ENCODE assay signal across 8 cellular contexts in the genomic region with DNA sequence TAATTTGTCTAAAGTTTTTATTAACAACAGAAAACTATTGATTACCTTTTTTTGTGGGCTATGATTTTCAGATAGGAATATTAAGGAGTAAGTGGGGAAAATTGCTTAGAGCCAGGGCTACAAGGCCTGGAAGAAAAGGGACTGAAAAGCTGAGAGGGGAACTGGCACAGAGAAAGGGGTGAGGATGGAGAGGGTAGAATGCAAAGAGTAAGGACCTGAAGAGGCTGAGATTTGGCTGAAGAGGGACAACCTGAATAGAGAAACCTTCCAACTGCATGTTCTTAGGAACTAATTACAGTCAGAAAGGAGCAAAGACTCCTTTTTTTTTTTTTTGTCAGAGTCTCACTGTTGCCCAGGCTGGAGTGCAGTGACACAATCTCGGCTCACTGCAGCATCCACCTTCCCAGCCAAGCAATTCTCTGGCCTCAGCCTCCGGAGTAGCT. TPM values are rescaled to one million over a fixed set of nuclear protein-coding genes. Genes with fewer than 3 reads are reported as not detected.
A peak's percentile ranks its signal among the peaks of the same experiment; 100 is the strongest.
DNase-seq lines count a peak whose midpoint lies in the region; ATAC-seq and TF ChIP-seq lines count a peak whose summit lies in the region.

No MANE protein-coding gene starts in this region.

- peaks cover 13 to 50% (median 33%) of the 10 kb centered on the region in 4 donors for H3K4me1 Mint-ChIP-seq in CD4-positive, CD25-positive, alpha-beta regulatory T cell

- H3K79me2 ChIP-seq in MM.1S (ENCODE audit: low read length): no peaks in the 10 kb centered on the region
- H3K79me2 ChIP-seq in neural cell (replicated peaks; ENCODE audit: insufficient read depth, low read length): no peaks in the 10 kb centered on the region

- H3K4me3 Mint-ChIP-seq in CD4-positive, CD25-positive, alpha-beta regulatory T cell: peak overlapping the region; percentile 95 to 100 (median 98)

- peaks cover 0 to 13% (median 0%) of the 10 kb centered on the region in 7 donors for H3K9me3 Mint-ChIP-seq in CD4-positive, CD25-positive, alpha-beta regulatory T cell

- H3K9me2 ChIP-seq in MM.1S (replicated peaks; ENCODE audit: insufficient read depth, low read length): no peaks in the 10 kb centered on the region
- H3K9me2 ChIP-seq in neural cell (ENCODE audit: insufficient read depth, low read length): no peaks in the 10 kb centered on the region

- H3K4me2 ChIP-seq in MM.1S (ENCODE audit: low read depth, low read length): peak overlapping the region; percentile 94
- peak overlapping the region; percentile 29 for H3K4me2 ChIP-seq in neural cell (ENCODE audit: low read length)

- no peak for ATAC-seq in CD4-positive, CD25-positive, alpha-beta regulatory T cell (ENCODE audit: low read depth in 2 of 2)
- no peak for ATAC-seq in HG02798 (IDR thresholded peaks at IDR 0.05; ENCODE audit: poor library complexity, unreplicated experiment)

- peaks cover 10% of the 10 kb centered on the region for H3K36me3 Mint-ChIP-seq in CD4-positive, CD25-positive, alpha-beta regulatory T cell

- no peak for DNase-seq in CD4-positive, CD25-positive, alpha-beta regulatory T cell
- no peak for DNase-seq in MM.1S
- DNase-seq in colonic mucosa: no peak
- DNase-seq in T-helper 9 cell: no peak
- no peak for DNase-seq in NCI-H1694 treated with DMSO at 0.1 percent for 48 hours (lab: John Stamatoyannopoulos, UW)
- no peak for DNase-seq in OCI-M1 (lab: John Stamatoyannopoulos, UW)

- no peak for TF ChIP-seq RAD21 in neural cell (conservative IDR thresholded peaks at IDR 0.05)

- H3F3A ChIP-seq in MM.1S (ENCODE audit: insufficient read depth, low read length): peaks cover 15% of the 10 kb centered on the region
- H3F3A ChIP-seq in neural cell (ENCODE audit: insufficient read depth, low read length, poor library complexity, severe bottlenecking): no peaks in the 10 kb centered on the region

- intact Hi-C loops in colonic mucosa (cut with DNase I): no loop called here

- peak overlapping the region; percentile 99 to 100 (median 100) for H3K27ac Mint-ChIP-seq in CD4-positive, CD25-positive, alpha-beta regulatory T cell

- peaks cover 34% of the 10 kb centered on the region for H3K4me1 ChIP-seq in CD4-positive, CD25-positive, alpha-beta regulatory T cell (ENCODE audit: control insufficient read depth, insufficient read depth, low read length, poor library complexity, severe bottlenecking)
- H3K4me1 ChIP-seq in MM.1S (ENCODE audit: low read length): peaks cover 15% of the 10 kb centered on the region
- H3K4me1 ChIP-seq in colonic mucosa: peaks cover 7% of the 10 kb centered on the region

- H3K27ac ChIP-seq in CD4-positive, CD25-positive, alpha-beta regulatory T cell (ENCODE audit: insufficient read depth, low read length, poor library complexity, severe bottlenecking): peak overlapping the region; percentile 96
- H3K27ac ChIP-seq in MM.1S (ENCODE audit: low read length) (peak overlapping the region; percentile 83), colonic mucosa (peak overlapping the region; percentile 94), neural cell (ENCODE audit: low read length) (peak overlapping the region; percentile 47)

- H3K9me3 ChIP-seq in CD4-positive, CD25-positive, alpha-beta regulatory T cell (ENCODE audit: control insufficient read depth in 2 of 2, low read length in 2 of 2): no peaks in the 10 kb centered on the region
- H3K9me3 ChIP-seq in MM.1S (replicated peaks; ENCODE audit: insufficient read depth, low read length) (no peaks in the 10 kb centered on the region), colonic mucosa (no peaks in the 10 kb centered on the region), neural cell (ENCODE audit: low read length) (no peaks in the 10 kb centered on the region)

- TF ChIP-seq EP300 in neural cell (conservative IDR thresholded peaks at IDR 0.05; ENCODE audit: poor library complexity, severe bottlenecking): no peak

- H3K9ac ChIP-seq in MM.1S (ENCODE audit: low read length) (peak overlapping the region; percentile 80), colonic mucosa (ENCODE audit: low read depth in 2 of 2, low read length in 2 of 2) (peak overlapping the region; percentile 52 to 79), neural cell (ENCODE audit: low read length) (peak overlapping the region; percentile 37)

- no peak for TF ChIP-seq CTCF in MM.1S (IDR thresholded peaks at IDR 0.05; ENCODE audit: low read length)
- no peak for TF ChIP-seq CTCF in colonic mucosa (IDR thresholded peaks at IDR 0.05)
- TF ChIP-seq CTCF in neural cell (IDR thresholded peaks at IDR 0.05; ENCODE audit: poor library complexity, severe bottlenecking): no peak

- H3K27me3 ChIP-seq in CD4-positive, CD25-positive, alpha-beta regulatory T cell (ENCODE audit: control insufficient read depth, insufficient read depth, low read length): no peaks in the 10 kb centered on the region
- H3K27me3 ChIP-seq in MM.1S (replicated peaks; ENCODE audit: insufficient read depth, low read length): no peaks in the 10 kb centered on the region
- no peaks in the 10 kb centered on the region for H3K27me3 ChIP-seq in colonic mucosa
- no peaks in the 10 kb centered on the region for H3K27me3 ChIP-seq in neural cell (ENCODE audit: insufficient read depth, low read depth, low read length)

- no peaks in the 10 kb centered on the region for H4K20me1 ChIP-seq in MM.1S (ENCODE audit: insufficient read depth, low read length)
- H4K20me1 ChIP-seq in neural cell (ENCODE audit: insufficient read depth): no peaks in the 10 kb centered on the region

- peak overlapping the region; percentile 96 for H3K4me3 ChIP-seq in CD4-positive, CD25-positive, alpha-beta regulatory T cell (ENCODE audit: low read depth, low read length)
- H3K4me3 ChIP-seq in MM.1S (ENCODE audit: low read length): peak overlapping the region; percentile 60
- peak overlapping the region; percentile 27 for H3K4me3 ChIP-seq in colonic mucosa
- peak overlapping the region; percentile 60 for H3K4me3 ChIP-seq in neural cell (ENCODE audit: low read length)

- peaks cover 4% of the 10 kb centered on the region for H3K27me3 Mint-ChIP-seq in CD4-positive, CD25-positive, alpha-beta regulatory T cell

- no peaks in the 10 kb centered on the region for H3K36me3 ChIP-seq in CD4-positive, CD25-positive, alpha-beta regulatory T cell (ENCODE audit: control insufficient read depth, insufficient read depth, low read length)
- H3K36me3 ChIP-seq in MM.1S (replicated peaks; ENCODE audit: insufficient read depth, low read length) (no peaks in the 10 kb centered on the region), colonic mucosa (no peaks in the 10 kb centered on the region), neural cell (ENCODE audit: insufficient read depth, low read length) (no peaks in the 10 kb centered on the region)

- H2AFZ ChIP-seq in MM.1S (ENCODE audit: low read length) (peak overlapping the region; percentile 41), neural cell (ENCODE audit: low read depth, low read length) (no peak overlapping the region)

TF ChIP-seq in neural cell, 6 proteins besides CTCF, POLR2A, EP300 and RAD21:
- TF ChIP-seq TAF1 (IDR thresholded peaks at IDR 0.05; ENCODE audit: low read depth) (no peak), MXI1 (conservative IDR thresholded peaks at IDR 0.05; ENCODE audit: poor library complexity, severe bottlenecking) (no peak), POLR2AphosphoS5 (IDR thresholded peaks at IDR 0.05) (no peak), SMC3 (conservative IDR thresholded peaks at IDR 0.05; ENCODE audit: poor library complexity) (no peak), EZH2 (IDR thresholded peaks at IDR 0.05; ENCODE audit: borderline replicate concordance, insufficient read depth, low read length, poor library complexity, severe bottlenecking) (no peak)
- TF ChIP-seq, protein P1, sequence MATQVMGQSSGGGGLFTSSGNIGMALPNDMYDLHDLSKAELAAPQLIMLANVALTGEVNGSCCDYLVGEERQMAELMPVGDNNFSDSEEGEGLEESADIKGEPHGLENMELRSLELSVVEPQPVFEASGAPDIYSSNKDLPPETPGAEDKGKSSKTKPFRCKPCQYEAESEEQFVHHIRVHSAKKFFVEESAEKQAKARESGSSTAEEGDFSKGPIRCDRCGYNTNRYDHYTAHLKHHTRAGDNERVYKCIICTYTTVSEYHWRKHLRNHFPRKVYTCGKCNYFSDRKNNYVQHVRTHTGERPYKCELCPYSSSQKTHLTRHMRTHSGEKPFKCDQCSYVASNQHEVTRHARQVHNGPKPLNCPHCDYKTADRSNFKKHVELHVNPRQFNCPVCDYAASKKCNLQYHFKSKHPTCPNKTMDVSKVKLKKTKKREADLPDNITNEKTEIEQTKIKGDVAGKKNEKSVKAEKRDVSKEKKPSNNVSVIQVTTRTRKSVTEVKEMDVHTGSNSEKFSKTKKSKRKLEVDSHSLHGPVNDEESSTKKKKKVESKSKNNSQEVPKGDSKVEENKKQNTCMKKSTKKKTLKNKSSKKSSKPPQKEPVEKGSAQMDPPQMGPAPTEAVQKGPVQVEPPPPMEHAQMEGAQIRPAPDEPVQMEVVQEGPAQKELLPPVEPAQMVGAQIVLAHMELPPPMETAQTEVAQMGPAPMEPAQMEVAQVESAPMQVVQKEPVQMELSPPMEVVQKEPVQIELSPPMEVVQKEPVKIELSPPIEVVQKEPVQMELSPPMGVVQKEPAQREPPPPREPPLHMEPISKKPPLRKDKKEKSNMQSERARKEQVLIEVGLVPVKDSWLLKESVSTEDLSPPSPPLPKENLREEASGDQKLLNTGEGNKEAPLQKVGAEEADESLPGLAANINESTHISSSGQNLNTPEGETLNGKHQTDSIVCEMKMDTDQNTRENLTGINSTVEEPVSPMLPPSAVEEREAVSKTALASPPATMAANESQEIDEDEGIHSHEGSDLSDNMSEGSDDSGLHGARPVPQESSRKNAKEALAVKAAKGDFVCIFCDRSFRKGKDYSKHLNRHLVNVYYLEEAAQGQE (IDR thresholded peaks at IDR 0.05; ENCODE audit: borderline replicate concordance): no peak

RNA-seq across cellular contexts. Expression of a gene that starts 16.7 kb away (rescaled TPM):
- 35.9 TPM for total RNA-seq in CD4-positive, CD25-positive, alpha-beta regulatory T cell
- 10 to 100 TPM in 3 of 4 donors, 1 to 10 TPM in 1; 9.7 to 14.5 (median 12.2) TPM for polyA plus RNA-seq in CD4-positive, CD25-positive, alpha-beta regulatory T cell
- total RNA-seq in colonic mucosa: 10 to 100 TPM; 17.8 to 27.8 TPM
- polyA plus RNA-seq in neural cell: 33.8 and 35.3 TPM in 2 replicates
- 28.9 and 29.7 TPM in 2 replicates for polyA minus RNA-seq in neural cell

RNA-seq across cellular contexts. Expression of a gene that starts 25.6 kb away (rescaled TPM):
- total RNA-seq in CD4-positive, CD25-positive, alpha-beta regulatory T cell: not detected
- polyA plus RNA-seq in CD4-positive, CD25-positive, alpha-beta regulatory T cell: under 1 TPM in 1 of 4 donors, not detected in 3; 0.33 TPM
- not detected for total RNA-seq in colonic mucosa
- not detected in 2 replicates for polyA plus RNA-seq in neural cell
- polyA minus RNA-seq in neural cell: not detected in 2 replicates

RNA-seq across cellular contexts. Expression of a gene that starts 34.2 kb away (rescaled TPM):
- 125 TPM for total RNA-seq in CD4-positive, CD25-positive, alpha-beta regulatory T cell
- 10 to 100 TPM; 79.3 to 91.5 (median 82.7) TPM for polyA plus RNA-seq in CD4-positive, CD25-positive, alpha-beta regulatory T cell
- total RNA-seq in colonic mucosa: 10 to 100 TPM; 14.9 to 20.9 TPM
- polyA plus RNA-seq in neural cell: not detected in 2 replicates
- polyA minus RNA-seq in neural cell: not detected in 2 replicates

Comparison
In these comparisons a context has a peak if more than half of its experiments do, and no peak if none do; other contexts are left out.
1. H3K4me3 ChIP-seq: peak in every context shown above with its lines; median percentile 96 in CD4-positive, CD25-positive, alpha-beta regulatory T cell; 60 in MM.1S; 60 in neural cell; 27 in colonic mucosa.